ENCODE assay signal across 30 cellular contexts in the genomic region with DNA sequence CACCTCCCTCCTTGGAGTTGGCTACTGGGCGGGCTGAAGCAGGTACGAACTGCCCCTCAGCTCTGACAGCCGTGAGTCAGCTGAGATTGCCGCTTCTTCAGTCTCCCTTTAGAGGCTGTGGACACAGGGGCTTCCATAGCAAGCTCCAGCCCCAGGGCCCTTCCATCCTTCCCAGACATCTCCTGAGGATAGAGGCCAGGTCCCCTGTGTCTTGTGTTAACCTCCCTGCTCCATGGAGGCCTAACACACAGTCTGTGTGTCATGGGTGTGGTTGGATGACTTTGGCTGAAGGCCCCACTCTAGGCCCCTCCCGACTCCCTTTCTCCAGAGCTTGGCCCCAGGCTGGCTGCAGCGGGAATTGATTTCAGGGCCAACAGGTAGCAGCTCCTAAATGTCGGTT.
"Had no signal": no experiment of that assay in that cellular context is flagged by ENCODE, and none has a peak within 500 bp of the region (broad histone marks: within the 10 kb centered on the region; RNA-seq: fewer than 3 reads in every experiment).

No MANE protein-coding gene starts in this region.

- H3K27me3 ChIP-seq: brain microvascular endothelial cell, gastroesophageal sphincter had no signal

- H3K36me3 Mint-ChIP-seq: activated naive CD4-positive, alpha-beta T cell treated with anti-CD3 and anti-CD28 coated beads, Interleukin-2, amount 10 ng/mL, durations not matched to agents 7 days and 5 days; activated naive CD4-positive, alpha-beta T cell treated with anti-CD3 and anti-CD28 coated beads, Interleukin-2, amount 50 U/mL, for 72 hours; activated naive CD8-positive, alpha-beta T cell treated with anti-CD3 and anti-CD28 coated beads, Interleukin-2, amount 10 ng/mL, durations not matched to agents 7 days and 5 days; WTC11 had no signal

- H3K4me3 ChIP-seq: coronary artery, dorsolateral prefrontal cortex, esophagus squamous epithelium, gastroesophageal sphincter had no signal

- H3K9me3 Mint-ChIP-seq: activated CD4-positive, alpha-beta memory T cell treated with anti-CD3 and anti-CD28 coated beads, Interleukin-2, amount 10 ng/mL, durations not matched to agents 7 days and 5 days; activated CD4-positive, alpha-beta T cell treated with anti-CD3 and anti-CD28 coated beads, Interleukin-2, amount 10 ng/mL, durations not matched to agents 7 days and 5 days; activated naive CD4-positive, alpha-beta T cell treated with anti-CD3 and anti-CD28 coated beads, Interleukin-2, amount 10 ng/mL, durations not matched to agents 7 days and 5 days; activated naive CD4-positive, alpha-beta T cell treated with anti-CD3 and anti-CD28 coated beads, Interleukin-2, amount 50 U/mL, for 72 hours; activated naive CD8-positive, alpha-beta T cell treated with anti-CD3 and anti-CD28 coated beads, Interleukin-2, amount 10 ng/mL, durations not matched to agents 7 days and 5 days; activated T-cell treated with anti-CD3 and anti-CD28 coated beads, Interleukin-2, amount 50 U/mL, for 24 hours; activated T-cell treated with anti-CD3 and anti-CD28 coated beads, Interleukin-2, amount 50 U/mL, for 72 hours; central memory CD8-positive, alpha-beta T cell; dendritic cell treated with granulocyte-macrophage colony-stimulating factor and Interleukin-4, amounts not matched to agents 40 ng/mL and 50 ng/mL, for 4 days had no signal

- DNase-seq: activated CD4-positive, alpha-beta memory T cell treated with anti-CD3 and anti-CD28 coated beads, Interleukin-2, amount 10 ng/mL, durations not matched to agents 7 days and 5 days; activated CD4-positive, alpha-beta T cell treated with anti-CD3 and anti-CD28 coated beads for 1 hour; activated CD4-positive, alpha-beta T cell treated with anti-CD3 and anti-CD28 coated beads for 4 hours; activated CD4-positive, alpha-beta T cell treated with anti-CD3 and anti-CD28 coated beads, Interleukin-2, amount 10 ng/mL, durations not matched to agents 7 days and 5 days; activated CD4-positive, alpha-beta T cell treated with anti-CD3 and anti-CD28 coated beads, Interleukin-2, amount 50 U/mL, for 4 hours; activated CD8-positive, alpha-beta memory T cell treated with anti-CD3 and anti-CD28 coated beads, Interleukin-2, amount 50 U/mL, for 48 hours; activated gamma-delta T cell; activated naive CD4-positive, alpha-beta T cell; activated naive CD4-positive, alpha-beta T cell treated with anti-CD3 and anti-CD28 coated beads, Interleukin-2, amount 10 ng/mL, durations not matched to agents 7 days and 5 days; activated T-cell treated with anti-CD3 and anti-CD28 coated beads for 4 hours; activated T-cell treated with anti-CD3 and anti-CD28 coated beads, Interleukin-2, amount 50 U/mL, for 24 hours; activated T-cell treated with anti-CD3 and anti-CD28 coated beads, Interleukin-2, amount 50 U/mL, for 72 hours; amniotic stem cell; anterior cingulate cortex; brain microvascular endothelial cell; dorsolateral prefrontal cortex; effector memory CD4-positive, alpha-beta T cell; erythroblast; esophagus squamous epithelium; foreskin melanocyte; T-helper 2 cell had no signal

- FAIRE-seq: astrocyte had no signal

- H3K27me3 Mint-ChIP-seq: activated T-cell treated with anti-CD3 and anti-CD28 coated beads, Interleukin-2, amount 50 U/mL, for 24 hours had no signal

- ATAC-seq: activated T-cell treated with anti-CD3 and anti-CD28 coated beads, Interleukin-2, amount 50 U/mL, for 72 hours; gastroesophageal sphincter had no signal

- H3K36me3 ChIP-seq: brain microvascular endothelial cell, esophagus squamous epithelium, gastroesophageal sphincter had no signal

- H3K27ac Mint-ChIP-seq: activated CD4-positive, alpha-beta memory T cell treated with anti-CD3 and anti-CD28 coated beads, Interleukin-2, amount 10 ng/mL, durations not matched to agents 7 days and 5 days; activated CD4-positive, alpha-beta T cell treated with anti-CD3 and anti-CD28 coated beads, Interleukin-2, amount 10 ng/mL, durations not matched to agents 7 days and 5 days; activated naive CD4-positive, alpha-beta T cell treated with anti-CD3 and anti-CD28 coated beads, Interleukin-2, amount 10 ng/mL, durations not matched to agents 7 days and 5 days; activated naive CD4-positive, alpha-beta T cell treated with anti-CD3 and anti-CD28 coated beads, Interleukin-2, amount 50 U/mL, for 72 hours; activated naive CD8-positive, alpha-beta T cell treated with anti-CD3 and anti-CD28 coated beads, Interleukin-2, amount 10 ng/mL, durations not matched to agents 7 days and 5 days; activated T-cell treated with anti-CD3 and anti-CD28 coated beads, Interleukin-2, amount 50 U/mL, for 24 hours; activated T-cell treated with anti-CD3 and anti-CD28 coated beads, Interleukin-2, amount 50 U/mL, for 72 hours; dendritic cell treated with granulocyte-macrophage colony-stimulating factor and Interleukin-4, amounts not matched to agents 40 ng/mL and 50 ng/mL, for 4 days; WTC11 had no signal

- H3K27ac ChIP-seq: brain microvascular endothelial cell, coronary artery, dorsolateral prefrontal cortex, esophagus squamous epithelium, gastroesophageal sphincter, VCaP had no signal

- H3K4me1 Mint-ChIP-seq: activated CD4-positive, alpha-beta memory T cell treated with anti-CD3 and anti-CD28 coated beads, Interleukin-2, amount 10 ng/mL, durations not matched to agents 7 days and 5 days; activated CD4-positive, alpha-beta T cell treated with anti-CD3 and anti-CD28 coated beads, Interleukin-2, amount 10 ng/mL, durations not matched to agents 7 days and 5 days; activated naive CD4-positive, alpha-beta T cell treated with anti-CD3 and anti-CD28 coated beads, Interleukin-2, amount 10 ng/mL, durations not matched to agents 7 days and 5 days; activated naive CD8-positive, alpha-beta T cell treated with anti-CD3 and anti-CD28 coated beads, Interleukin-2, amount 10 ng/mL, durations not matched to agents 7 days and 5 days; central memory CD8-positive, alpha-beta T cell had no signal

- H3K4me3 Mint-ChIP-seq: activated CD4-positive, alpha-beta memory T cell treated with anti-CD3 and anti-CD28 coated beads, Interleukin-2, amount 10 ng/mL, durations not matched to agents 7 days and 5 days; activated CD4-positive, alpha-beta T cell treated with anti-CD3 and anti-CD28 coated beads, Interleukin-2, amount 10 ng/mL, durations not matched to agents 7 days and 5 days; activated naive CD4-positive, alpha-beta T cell treated with anti-CD3 and anti-CD28 coated beads, Interleukin-2, amount 10 ng/mL, durations not matched to agents 7 days and 5 days; activated naive CD8-positive, alpha-beta T cell treated with anti-CD3 and anti-CD28 coated beads, Interleukin-2, amount 10 ng/mL, durations not matched to agents 7 days and 5 days; activated T-cell treated with anti-CD3 and anti-CD28 coated beads, Interleukin-2, amount 50 U/mL, for 24 hours; activated T-cell treated with anti-CD3 and anti-CD28 coated beads, Interleukin-2, amount 50 U/mL, for 72 hours; central memory CD8-positive, alpha-beta T cell; dendritic cell treated with granulocyte-macrophage colony-stimulating factor and Interleukin-4, amounts not matched to agents 40 ng/mL and 50 ng/mL, for 4 days; WTC11 had no signal

- H3K9me3 ChIP-seq: esophagus squamous epithelium, gastroesophageal sphincter had no signal
